ENCODE assay signal across 18 cellular contexts in genomic region chr2:220556658-220557057, GRCh38.
DNase-seq lines count a peak whose midpoint lies in the region; ATAC-seq, FAIRE-seq and TF ChIP-seq lines count a peak whose summit lies in the region.
"Had no signal": no experiment of that assay in that cellular context is flagged by ENCODE, and none has a peak within 500 bp of the region (broad histone marks: within the 10 kb centered on the region; RNA-seq: fewer than 3 reads in every experiment).

No MANE protein-coding gene starts in this region.

- H3K9me3 Mint-ChIP-seq in astrocyte (ENCODE audit: unreplicated experiment) = no peaks in the 10 kb centered on the region

- no peak overlapping the region for H3K4me3 ChIP-seq in ACC112 (ENCODE audit: low read depth, low read length)
- H3K4me3 ChIP-seq in astrocyte (ENCODE audit: insufficient read depth, low read depth, low read length) = no peak overlapping the region
- H3K4me3 ChIP-seq: esophagus squamous epithelium, lung, thyroid gland had no signal

- H4K20me1 ChIP-seq in astrocyte (ENCODE audit: insufficient read depth, low read length) = no peaks in the 10 kb centered on the region

- no peak overlapping the region for H3K4me3 Mint-ChIP-seq in astrocyte (ENCODE audit: unreplicated experiment)
- H3K4me3 Mint-ChIP-seq: natural killer cell had no signal

- H3K9ac ChIP-seq in astrocyte (ENCODE audit: low read length) = no peak overlapping the region

- peak overlapping the region; percentile 17 for H3K4me2 ChIP-seq in astrocyte (ENCODE audit: low read length)

- H3K27me3 ChIP-seq in ACC112 (ENCODE audit: insufficient read depth, low read length) (no peaks in the 10 kb centered on the region), astrocyte (ENCODE audit: insufficient read depth, low read length) (no peaks in the 10 kb centered on the region)
- H3K27me3 ChIP-seq: esophagus squamous epithelium, thyroid gland had no signal

- peak overlapping the region; percentile 41 for H3K27ac Mint-ChIP-seq in astrocyte (ENCODE audit: unreplicated experiment)
- H3K27ac Mint-ChIP-seq: natural killer cell had no signal

- no peak overlapping the region for H2AFZ ChIP-seq in ACC112 (ENCODE audit: low read length, unreplicated experiment)
- H2AFZ ChIP-seq in astrocyte (ENCODE audit: low read depth, low read length) = no peak overlapping the region

- H3K27ac ChIP-seq in ACC112 (ENCODE audit: low read depth, low read length) (peak overlapping the region; percentile 5; the same call in 1 of the 2 replicates), astrocyte (ENCODE audit: low read depth, low read length) (no peak overlapping the region)
- H3K27ac ChIP-seq: esophagus squamous epithelium, thyroid gland had no signal

- H3K4me1 Mint-ChIP-seq in astrocyte (ENCODE audit: low read depth, unreplicated experiment) = peaks cover 13% of the 10 kb centered on the region
- H3K4me1 Mint-ChIP-seq: natural killer cell had no signal

- no peak for ATAC-seq in GM21515 (IDR thresholded peaks at IDR 0.05; ENCODE audit: unreplicated experiment)
- ATAC-seq in GM21526 (IDR thresholded peaks at IDR 0.05; ENCODE audit: low FRiP score, unreplicated experiment) = no peak
- ATAC-seq: natural killer cell had no signal

- DNase-seq in HS-27A (ENCODE audit: low read depth) = peak; percentile 24
- DNase-seq in astrocyte (ENCODE audit: low read depth) = peak; percentile 82
- DNase-seq in iris pigment epithelial cell (ENCODE audit: low read depth) = peak; percentile 83
- DNase-seq in superior temporal gyrus (ENCODE audit: extremely low spot score) = no peak
- DNase-seq in NOMO-1 treated with DMSO at 0.1 percent for 48 hours (lab: John Stamatoyannopoulos, UW; ENCODE audit: unreplicated experiment) = no peak
- DNase-seq: activated T-cell treated with anti-CD3 and anti-CD28 coated beads, Interleukin-2, amount 50 U/mL, for 48 hours; amygdala; Caco-2; esophagus squamous epithelium; MV-4-11; natural killer cell; NCI-H2171; SIG-M5; thyroid gland had no signal

- no peaks in the 10 kb centered on the region for H3K27me3 Mint-ChIP-seq in astrocyte (ENCODE audit: low read depth, unreplicated experiment)

- H3K36me3 ChIP-seq in ACC112 (ENCODE audit: insufficient read depth, low read length) = no peaks in the 10 kb centered on the region
- H3K36me3 ChIP-seq in astrocyte (ENCODE audit: insufficient read depth, low read length) = no peaks in the 10 kb centered on the region
- H3K36me3 ChIP-seq: esophagus squamous epithelium, thyroid gland had no signal

- TF ChIP-seq CTCF in astrocyte (IDR thresholded peaks at IDR 0.05; ENCODE audit: insufficient read depth, low read depth, low read length) = no peak

- no peaks in the 10 kb centered on the region for H3K79me2 ChIP-seq in ACC112 (ENCODE audit: control insufficient read depth, insufficient read depth, low read length, unreplicated experiment)
- no peaks in the 10 kb centered on the region for H3K79me2 ChIP-seq in astrocyte (ENCODE audit: insufficient read depth, low read length)

- H3K9me3 ChIP-seq in astrocyte (ENCODE audit: insufficient read depth, low read depth, low read length) = no peaks in the 10 kb centered on the region
- H3K9me3 ChIP-seq: Caco-2, thyroid gland had no signal

- H3K36me3 Mint-ChIP-seq in astrocyte (ENCODE audit: low read depth, unreplicated experiment) = no peaks in the 10 kb centered on the region
- H3K36me3 Mint-ChIP-seq: natural killer cell had no signal

- H3K4me1 ChIP-seq in ACC112 (ENCODE audit: control insufficient read depth, insufficient read depth, low read length, unreplicated experiment) = peaks cover 9% of the 10 kb centered on the region
- H3K4me1 ChIP-seq in astrocyte (ENCODE audit: insufficient read depth, low read length) = peaks cover 5% of the 10 kb centered on the region
- H3K4me1 ChIP-seq: Caco-2, esophagus squamous epithelium, thyroid gland had no signal

- FAIRE-seq in astrocyte (lab: Jason Lieb, UNC) = peak; percentile 87

Comparison
In these comparisons a context has a peak if more than half of its experiments do, and no peak if none do; other contexts are left out.
1. DNase-seq: peak in HS-27A (single experiment), astrocyte (single experiment) and iris pigment epithelial cell (single experiment); none in superior temporal gyrus (single experiment) and NOMO-1 treated with DMSO at 0.1 percent for 48 hours (single experiment).